In the genomic region with DNA sequence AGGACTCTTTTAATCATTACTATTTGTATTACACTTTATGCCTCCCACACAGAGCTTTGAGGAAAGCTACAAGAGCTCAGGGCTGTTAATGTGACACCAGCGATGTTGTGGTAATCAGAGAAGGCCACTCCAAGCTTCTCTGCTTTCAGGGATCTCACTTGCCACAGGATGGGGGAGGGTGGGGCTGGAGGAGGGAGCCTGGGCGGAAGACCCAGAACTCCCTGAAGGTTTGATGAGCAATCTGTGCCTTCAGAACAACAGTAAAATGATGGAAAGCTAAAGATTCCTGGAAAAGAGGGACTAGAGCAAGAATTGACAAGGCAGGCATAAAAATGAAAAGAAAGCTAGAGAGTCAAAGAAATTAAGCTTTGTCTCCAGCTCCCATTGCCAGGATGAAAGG, we compare ENCODE assay signal across 12 cellular contexts.
A peak's percentile ranks its signal among the peaks of the same experiment; 100 is the strongest.
DNase-seq lines count a peak whose midpoint lies in the region; ATAC-seq, FAIRE-seq and TF ChIP-seq lines count a peak whose summit lies in the region.
"Had no signal": no experiment of that assay in that cellular context is flagged by ENCODE, and none has a peak within 500 bp of the region (broad histone marks: within the 10 kb centered on the region; RNA-seq: fewer than 3 reads in every experiment).

No MANE protein-coding gene starts in this region.

- no peak overlapping the region for H2AFZ ChIP-seq in astrocyte (ENCODE audit: low read depth, low read length)

- DNase-seq in Right ventricle myocardium inferior (ENCODE audit: missing footprints) (no peak), cardiac septum (ENCODE audit: low spot score) (no peak), astrocyte (ENCODE audit: low read depth) (peak; percentile 61), left lung (no peak), uterus (peak; percentile 41 to 44), NCI-H1930 (lab: John Stamatoyannopoulos, UW) (no peak)
- no peak for DNase-seq in stimulated activated CD4-positive, alpha-beta T cell treated with anti-CD3 and anti-CD28 coated beads, Interleukin-4, amount 100 ng/mL, for 1 hour
- DNase-seq: activated CD8-positive, alpha-beta memory T cell treated with anti-CD3 and anti-CD28 coated beads, Interleukin-2, amount 10 ng/mL, durations not matched to agents 7 days and 5 days; dermis blood vessel endothelial cell had no signal

- no peaks in the 10 kb centered on the region for H3K27me3 Mint-ChIP-seq in astrocyte (ENCODE audit: low read depth, unreplicated experiment)

- H3K36me3 Mint-ChIP-seq in astrocyte (ENCODE audit: low read depth, unreplicated experiment), result peaks cover 3% of the 10 kb centered on the region

- no peak overlapping the region for H3K4me3 ChIP-seq in astrocyte (ENCODE audit: insufficient read depth, low read depth, low read length)
- H3K4me3 ChIP-seq in left lung, result no peak overlapping the region
- H3K4me3 ChIP-seq in uterus, result no peak overlapping the region
- H3K4me3 ChIP-seq: vagina had no signal

- H3K9me3 Mint-ChIP-seq in astrocyte (ENCODE audit: unreplicated experiment), result no peaks in the 10 kb centered on the region

- H3K4me3 Mint-ChIP-seq in astrocyte (ENCODE audit: unreplicated experiment), result no peak overlapping the region
- H3K4me3 Mint-ChIP-seq: activated CD8-positive, alpha-beta memory T cell treated with anti-CD3 and anti-CD28 coated beads, Interleukin-2, amount 10 ng/mL, durations not matched to agents 7 days and 5 days; B cell had no signal

- ATAC-seq in Right ventricle myocardium inferior, result peak; percentile 84
- ATAC-seq in left lung, result peak; percentile 85
- no peak for ATAC-seq in GM21360 (IDR thresholded peaks at IDR 0.05; ENCODE audit: unreplicated experiment)
- ATAC-seq: activated CD8-positive, alpha-beta memory T cell treated with anti-CD3 and anti-CD28 coated beads, Interleukin-2, amount 10 ng/mL, durations not matched to agents 7 days and 5 days had no signal

- H3K27me3 ChIP-seq in astrocyte (ENCODE audit: insufficient read depth, low read length) (no peaks in the 10 kb centered on the region), left lung (no peaks in the 10 kb centered on the region), uterus (no peaks in the 10 kb centered on the region)
- H3K27me3 ChIP-seq: vagina had no signal

- H3K9me3 ChIP-seq in astrocyte (ENCODE audit: insufficient read depth, low read depth, low read length) (no peaks in the 10 kb centered on the region), left lung (no peaks in the 10 kb centered on the region), uterus (no peaks in the 10 kb centered on the region)
- H3K9me3 ChIP-seq: vagina had no signal

- peaks cover 46% of the 10 kb centered on the region for H3K4me1 Mint-ChIP-seq in astrocyte (ENCODE audit: low read depth, unreplicated experiment)

- FAIRE-seq in astrocyte (lab: Jason Lieb, UNC), result no peak

- H3K79me2 ChIP-seq in astrocyte (ENCODE audit: insufficient read depth, low read length), result no peaks in the 10 kb centered on the region

- TF ChIP-seq CTCF in astrocyte (IDR thresholded peaks at IDR 0.05; ENCODE audit: insufficient read depth, low read depth, low read length) (no peak), left lung (IDR thresholded peaks at IDR 0.05) (no peak), uterus (IDR thresholded peaks at IDR 0.05) (no peak)

- H3K4me2 ChIP-seq in astrocyte (ENCODE audit: low read length), result no peak overlapping the region

- no peak for TF ChIP-seq POLR2A in uterus (IDR thresholded peaks at IDR 0.05)

- H3K36me3 ChIP-seq in astrocyte (ENCODE audit: insufficient read depth, low read length), result no peaks in the 10 kb centered on the region
- no peaks in the 10 kb centered on the region for H3K36me3 ChIP-seq in left lung
- H3K36me3 ChIP-seq in uterus, result no peaks in the 10 kb centered on the region
- H3K36me3 ChIP-seq: vagina had no signal

- H3K27ac Mint-ChIP-seq in astrocyte (ENCODE audit: unreplicated experiment), result peak overlapping the region; percentile 96
- H3K27ac Mint-ChIP-seq: activated CD8-positive, alpha-beta memory T cell treated with anti-CD3 and anti-CD28 coated beads, Interleukin-2, amount 10 ng/mL, durations not matched to agents 7 days and 5 days; B cell had no signal

- intact Hi-C loops in Right ventricle myocardium inferior (cut with DNase I) (no loop called here), cardiac septum (cut with DNase I) (no loop called here), left lung (cut with DNase I) (no loop called here), uterus (cut with DNase I; ENCODE audit: low total_unique reads) (no loop called here)

- H3K4me1 ChIP-seq in astrocyte (ENCODE audit: insufficient read depth, low read length) (peaks cover 6% of the 10 kb centered on the region), left lung (peaks cover 0 to 28% of the 10 kb centered on the region in 2 donors), uterus (peaks cover 0 to 1% of the 10 kb centered on the region in 2 donors)

- H3K27ac ChIP-seq in astrocyte (ENCODE audit: low read depth, low read length) (no peak overlapping the region), left lung (no peak overlapping the region), uterus (peak overlapping the region; percentile 43 to 54)
- H3K27ac ChIP-seq: vagina had no signal

- H4K20me1 ChIP-seq in astrocyte (ENCODE audit: insufficient read depth, low read length), result no peaks in the 10 kb centered on the region

- H3K9ac ChIP-seq in astrocyte (ENCODE audit: low read length), result no peak overlapping the region

Comparison
In these comparisons a context has a peak if more than half of its experiments do, and no peak if none do; other contexts are left out.
1. DNase-seq: peak in astrocyte (single experiment) and uterus (2 of 2); none in Right ventricle myocardium inferior (single experiment), cardiac septum (single experiment), left lung (0 of 2), stimulated activated CD4-positive, alpha-beta T cell treated with anti-CD3 and anti-CD28 coated beads, Interleukin-4, amount 100 ng/mL, for 1 hour (single experiment) and NCI-H1930 (0 of 2).
2. H3K27ac ChIP-seq: peak in uterus (2 of 2); none in astrocyte (single experiment) and left lung (0 of 2).